34 cellular contexts compared by ENCODE assay signal in the genomic region with DNA sequence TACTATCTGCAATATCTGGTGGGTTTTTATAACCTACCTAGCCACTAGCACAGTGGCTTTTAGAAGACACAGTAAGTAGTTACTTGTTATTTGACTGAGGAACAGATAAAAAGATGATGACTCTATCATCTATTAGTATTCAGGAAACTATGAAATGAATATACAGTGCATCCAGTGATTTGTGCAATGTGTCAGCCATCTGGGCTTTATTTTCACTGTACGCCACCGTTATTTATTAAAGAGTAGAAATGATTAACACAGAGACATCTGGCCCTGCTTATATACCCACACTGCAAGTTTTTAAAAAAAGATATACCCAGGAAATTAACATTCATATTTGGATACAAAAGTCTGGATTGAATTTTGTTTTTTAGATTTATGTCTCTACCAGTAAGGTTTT.
DNase-seq lines count a peak whose midpoint lies in the region; ATAC-seq, FAIRE-seq and TF ChIP-seq lines count a peak whose summit lies in the region.
"Had no signal": no experiment of that assay in that cellular context is flagged by ENCODE, and none has a peak within 500 bp of the region (broad histone marks: within the 10 kb centered on the region; RNA-seq: fewer than 3 reads in every experiment).

No MANE protein-coding gene starts in this region.

- H3K9me3 Mint-ChIP-seq in activated T-helper 17 cell treated with anti-CD3 and anti-CD28 coated beads, Interleukin-2, amount 50 U/mL, for 72 hours = no peaks in the 10 kb centered on the region
- H3K9me3 Mint-ChIP-seq: stimulated activated naive CD8-positive, alpha-beta T cell treated with anti-CD3 and anti-CD28 coated beads, Interleukin-15, Interleukin-2, amounts not matched to agents 100 ng/mL and 50 ng/mL, for 24 hours had no signal

- H3K27me3 Mint-ChIP-seq in activated T-helper 17 cell treated with anti-CD3 and anti-CD28 coated beads, Interleukin-2, amount 50 U/mL, for 72 hours = peaks cover 4% of the 10 kb centered on the region
- H3K27me3 Mint-ChIP-seq: activated naive CD8-positive, alpha-beta T cell; CD4-positive, alpha-beta memory T cell; effector memory CD8-positive, alpha-beta T cell; stimulated activated naive CD8-positive, alpha-beta T cell treated with anti-CD3 and anti-CD28 coated beads, Interleukin-15, Interleukin-2, amounts not matched to agents 100 ng/mL and 50 ng/mL, for 24 hours had no signal

- WGBS in A549 (ENCODE audit: missing lambda C conversion rate) = 29% methylated on average over 2 of the region's 2 CpGs
- WGBS in HepG2 (ENCODE audit: low lambda C conversion rate) = 88% methylated on average over 2 of the region's 2 CpGs

- ATAC-seq in A549 (no peak), HepG2 (no peak)
- no peak for ATAC-seq in activated T-helper 17 cell treated with anti-CD3 and anti-CD28 coated beads, Interleukin-2, amount 50 U/mL, for 72 hours (replicated peaks)
- ATAC-seq: effector memory CD8-positive, alpha-beta T cell had no signal

- no peaks in the 10 kb centered on the region for H3K36me3 Mint-ChIP-seq in activated T-helper 17 cell treated with anti-CD3 and anti-CD28 coated beads, Interleukin-2, amount 50 U/mL, for 72 hours (ENCODE audit: low read depth)
- H3K36me3 Mint-ChIP-seq: activated naive CD8-positive, alpha-beta T cell; CD4-positive, alpha-beta memory T cell had no signal

- TF ChIP-seq POLR2A in A549 (IDR thresholded peaks at IDR 0.05; ENCODE audit: low read length) (no peak), HepG2 (IDR thresholded peaks at IDR 0.05; ENCODE audit: insufficient read depth in 1 of 2, low read depth in 2 of 2, low read length in 2 of 2) (no peak)

- POLR2A ChIA-PET in A549 (lab: Yijun Ruan, JAX) = no interaction called here
- POLR2A ChIA-PET in HepG2 (lab: Yijun Ruan, JAX) = no interaction called here

- H3K36me3 ChIP-seq in HepG2 (replicated peaks in 1 of 2; ENCODE audit: control insufficient read depth in 1 of 2, insufficient read depth in 2 of 2, low read length in 2 of 2) = no peaks in the 10 kb centered on the region
- H3K36me3 ChIP-seq: cardiac muscle cell, colonic mucosa, MG63, right atrium auricular region, thoracic aorta, uterus had no signal

- no peaks in the 10 kb centered on the region for H3K4me1 Mint-ChIP-seq in activated T-helper 17 cell treated with anti-CD3 and anti-CD28 coated beads, Interleukin-2, amount 50 U/mL, for 72 hours
- H3K4me1 Mint-ChIP-seq: CD4-positive, alpha-beta memory T cell had no signal

- peak overlapping the region; percentile 80 for H3K27ac Mint-ChIP-seq in activated T-helper 17 cell treated with anti-CD3 and anti-CD28 coated beads, Interleukin-2, amount 50 U/mL, for 72 hours
- H3K27ac Mint-ChIP-seq: CD4-positive, alpha-beta memory T cell; effector memory CD8-positive, alpha-beta T cell had no signal

- H3K9me3 ChIP-seq in A549 (no peaks in the 10 kb centered on the region), HepG2 (ENCODE audit: low read length) (no peaks in the 10 kb centered on the region)
- H3K9me3 ChIP-seq: colonic mucosa, MG63, right atrium auricular region, thoracic aorta, uterus had no signal

- no peak overlapping the region for H2AFZ ChIP-seq in HepG2 (ENCODE audit: low read length)

- TF ChIP-seq RAD21 in A549 (conservative IDR thresholded peaks at IDR 0.05 in 1 of 2, IDR thresholded peaks at IDR 0.05 in 1 of 2) = no peak
- TF ChIP-seq RAD21 in HepG2 (CRISPR knock-in tag; IDR thresholded peaks at IDR 0.05) = no peak

- TF ChIP-seq CTCF in A549 (IDR thresholded peaks at IDR 0.05) (no peak), HFF-Myc (IDR thresholded peaks at IDR 0.05; ENCODE audit: low read depth, low read length, missing control alignments) (no peak), HepG2 (CRISPR knock-in tag; IDR thresholded peaks at IDR 0.05) (no peak), coronary artery (IDR thresholded peaks at IDR 0.05) (no peak)

- H3K4me1 ChIP-seq in A549 = peaks cover 92% of the 10 kb centered on the region
- no peaks in the 10 kb centered on the region for H3K4me1 ChIP-seq in HepG2 (ENCODE audit: insufficient read depth, low read length)
- H3K4me1 ChIP-seq: colonic mucosa, uterus had no signal

- intact Hi-C loops in HepG2 (cut with micrococcal nuclease; ENCODE audit: unreplicated experiment) = no loop called here

- DNase-seq in A549 (ENCODE audit: low read depth in 1 of 2, low spot score in 1 of 2) (no peak), HFF-Myc (ENCODE audit: extremely low read depth, low read depth) (peak; percentile 37), glomerular visceral epithelial cell (ENCODE audit: extremely low spot score) (peak; percentile 50), superior temporal gyrus (ENCODE audit: extremely low spot score) (no peak), HepG2 (ENCODE audit: low spot score) (no peak), dedifferentiated amniotic fluid mesenchymal stem cell (ENCODE audit: extremely low spot score) (no peak), coronary artery (ENCODE audit: low spot score) (no peak)
- DNase-seq: activated effector memory CD4-positive, alpha-beta T cell treated with anti-CD3 and anti-CD28 coated beads, Interleukin-2, amount 50 U/mL, for 16 hours; aorta; CD4-positive, alpha-beta memory T cell; colonic mucosa; effector memory CD8-positive, alpha-beta T cell; hippocampal formation; KG1; MG63; NCI-H1105 treated with DMSO at 0.1 percent for 48 hours; NCI-H2029; SHP77 treated with DMSO at 0.1 percent for 48 hours; small intestine; stimulated activated CD4-positive, alpha-beta T cell treated with anti-CD3 and anti-CD28 coated beads, Interleukin-2, amount 100 ng/mL, for 24 hours; stimulated activated CD8-positive, alpha-beta memory T cell treated with anti-CD3 and anti-CD28 coated beads, Interleukin-4, amount 100 ng/mL, for 48 hours; T1000; uterus had no signal

- peak overlapping the region; percentile 77 for H3K4me2 ChIP-seq in A549
- H3K4me2 ChIP-seq in HepG2 (ENCODE audit: low read depth, low read length) = no peak overlapping the region

- FAIRE-seq in A549 (lab: Jason Lieb, UNC) (peak; percentile 46), HepG2 (lab: Jason Lieb, UNC) (no peak)
- FAIRE-seq: A204.1, frontal cortex, GM12878, H1, RCC 7860, small intestine had no signal

- peak overlapping the region; percentile 2; the same call in 1 of the 3 replicates for H3K4me3 ChIP-seq in A549
- H3K4me3 ChIP-seq in HFF-Myc (replicated peaks; ENCODE audit: low read depth, low read length) = no peak overlapping the region
- no peak overlapping the region for H3K4me3 ChIP-seq in HepG2 (replicated peaks in 1 of 3; ENCODE audit: insufficient read depth in 1 of 3, low read depth in 2 of 3, low read length in 3 of 3)
- no peak overlapping the region for H3K4me3 ChIP-seq in coronary artery
- H3K4me3 ChIP-seq: cardiac muscle cell, colonic mucosa, GM12878, MG63, right atrium auricular region, thoracic aorta, uterus had no signal

- TF ChIP-seq EP300 in A549 (IDR thresholded peaks at IDR 0.05) = no peak
- no peak for TF ChIP-seq EP300 in HepG2 (IDR thresholded peaks at IDR 0.05; ENCODE audit: low read depth in 2 of 2, low read length in 2 of 2)
- no peak for TF ChIP-seq EP300 in HepG2 (CRISPR knock-in tag; IDR thresholded peaks at IDR 0.05; ENCODE audit: borderline replicate concordance)

- H3K4me3 Mint-ChIP-seq in activated T-helper 17 cell treated with anti-CD3 and anti-CD28 coated beads, Interleukin-2, amount 50 U/mL, for 72 hours = peak overlapping the region; percentile 52
- H3K4me3 Mint-ChIP-seq: activated naive CD8-positive, alpha-beta T cell; CD4-positive, alpha-beta memory T cell; effector memory CD8-positive, alpha-beta T cell had no signal

- H3K9ac ChIP-seq in HepG2 (ENCODE audit: insufficient read depth, low read depth, low read length) = no peak overlapping the region

- no peaks in the 10 kb centered on the region for H3K27me3 ChIP-seq in HepG2 (ENCODE audit: control insufficient read depth in 1 of 2, insufficient read depth in 2 of 2, low read length in 2 of 2)
- H3K27me3 ChIP-seq: cardiac muscle cell, colonic mucosa, MG63, right atrium auricular region, uterus had no signal

- H3K79me2 ChIP-seq in HepG2 (ENCODE audit: insufficient read depth, low read length) = no peaks in the 10 kb centered on the region

- no peaks in the 10 kb centered on the region for H4K20me1 ChIP-seq in HepG2 (ENCODE audit: insufficient read depth, low read length)

- peak overlapping the region; percentile 74 to 76 for H3K27ac ChIP-seq in A549
- H3K27ac ChIP-seq in HepG2 (ENCODE audit: extremely low read length, insufficient read depth, low read length) = no peak overlapping the region
- H3K27ac ChIP-seq in coronary artery = no peak overlapping the region
- H3K27ac ChIP-seq: cardiac muscle cell, colonic mucosa, right atrium auricular region, thoracic aorta, uterus had no signal

- no TSS peak for BruUV-seq in HepG2 (replicated peaks; lab: Mats Ljungman, UMichigan)

- CTCF ChIA-PET in A549 (lab: Yijun Ruan, JAX) = no interaction called here
- CTCF ChIA-PET in HepG2 (lab: Yijun Ruan, JAX; ENCODE audit: low intra/inter-chr PET ratio, low total read pairs) = no interaction called here

- in situ Hi-C loops in HepG2 (cut with HindIII; ENCODE audit: extremely low pct_ligation_motif_present, low pct_unique_long_range_greater_than_20kb) = no loop called here

TF ChIP-seq in A549, 52 proteins besides CTCF, POLR2A, EP300 and RAD21 (continues in another document):
- TF ChIP-seq MAFK (IDR thresholded peaks at IDR 0.05; ENCODE audit: partially characterized antibody) (no peak), NR3C1 (IDR thresholded peaks at IDR 0.05) (no peak), CBX8 (IDR thresholded peaks at IDR 0.05) (no peak), EHMT2 (IDR thresholded peaks at IDR 0.05; ENCODE audit: low read depth) (no peak)

TF ChIP-seq in HepG2, 621 proteins besides CTCF, POLR2A, EP300 and RAD21:
- no peak for TF ChIP-seq NFKBIZ (CRISPR knock-in tag; IDR thresholded peaks at IDR 0.05)

Comparison
In these comparisons a context has a peak if more than half of its experiments do, and no peak if none do; other contexts are left out.
1. DNase-seq: peak in HFF-Myc (single experiment) and glomerular visceral epithelial cell (single experiment); none in A549 (0 of 2), superior temporal gyrus (single experiment), HepG2 (single experiment), dedifferentiated amniotic fluid mesenchymal stem cell (single experiment) and coronary artery (single experiment).
2. H3K27ac ChIP-seq: peak in A549 (2 of 2); none in HepG2 (single experiment) and coronary artery (0 of 2).